In the genomic region with DNA sequence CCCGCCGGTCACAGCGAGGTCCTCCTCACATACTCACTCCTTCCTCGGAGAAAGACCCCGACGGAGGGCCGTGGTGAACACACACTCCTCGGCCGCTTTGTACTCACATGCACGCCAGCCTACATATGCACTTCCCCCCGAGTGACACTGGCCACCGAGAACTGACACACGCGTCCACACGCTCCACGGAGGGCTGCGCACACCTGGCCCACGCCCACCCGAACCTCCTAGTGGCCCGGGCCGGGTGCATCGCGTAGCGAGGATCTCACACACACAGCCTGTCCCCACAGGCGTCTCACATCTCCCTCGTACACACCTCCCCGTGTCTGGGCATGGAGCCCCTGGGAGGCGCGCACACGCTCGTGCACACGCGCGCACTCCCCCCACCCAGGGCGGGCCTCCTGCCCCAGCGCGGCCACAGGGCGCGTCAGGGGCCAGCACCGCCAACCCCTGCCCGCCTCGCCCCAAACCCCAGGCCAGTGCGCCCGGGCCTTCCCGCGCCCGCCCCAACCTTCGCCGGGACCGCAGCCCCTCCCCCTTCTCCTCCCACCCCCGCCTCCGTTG, we compare ENCODE assay signal across 8 cellular contexts. TPM values are rescaled to one million over a fixed set of nuclear protein-coding genes. Genes with fewer than 3 reads are reported as not detected.
DNase-seq lines count a peak whose midpoint lies in the region; ATAC-seq, FAIRE-seq and TF ChIP-seq lines count a peak whose summit lies in the region.

No MANE protein-coding gene starts in this region.

- no peak for TF ChIP-seq POLR2A in HepG2 (IDR thresholded peaks at IDR 0.05; ENCODE audit: insufficient read depth in 1 of 2, low read depth in 2 of 2, low read length in 2 of 2)

- peak overlapping the region; percentile 94 for H2AFZ ChIP-seq in mammary epithelial cell (ENCODE audit: low read depth, low read length)
- no peak overlapping the region for H2AFZ ChIP-seq in HepG2 (ENCODE audit: low read length)

- in situ Hi-C loops in mammary epithelial cell (cut with MboI; ENCODE audit: low sequenced_read_pairs in 2 of 2): no loop called here
- in situ Hi-C loops in HepG2 (cut with HindIII; ENCODE audit: extremely low pct_ligation_motif_present, low pct_unique_long_range_greater_than_20kb): no loop called here

- peak overlapping the region; percentile 81 for H3K4me3 Mint-ChIP-seq in CD8-positive, alpha-beta T cell

- H3K27ac Mint-ChIP-seq in CD8-positive, alpha-beta T cell: no peak overlapping the region

- peaks cover 13% of the 10 kb centered on the region for H3K27me3 ChIP-seq in CD8-positive, alpha-beta T cell (ENCODE audit: insufficient read depth, low read length)
- H3K27me3 ChIP-seq in HUES48 (ENCODE audit: control insufficient read depth, insufficient read depth, low read length) (peaks cover 38% of the 10 kb centered on the region), mammary epithelial cell (ENCODE audit: insufficient read depth, low read length) (peaks cover 46% of the 10 kb centered on the region), HepG2 (ENCODE audit: control insufficient read depth in 1 of 2, insufficient read depth in 2 of 2, low read length in 2 of 2) (peaks cover 4 to 26% of the 10 kb centered on the region in 2 experiments; a peak in 4 of 5 replicates)

- peak overlapping the region; percentile 49 for H3K4me3 ChIP-seq in CD8-positive, alpha-beta T cell (ENCODE audit: low read depth, low read length)
- H3K4me3 ChIP-seq in HUES48 (ENCODE audit: low read depth, low read length): peak overlapping the region; percentile 55
- H3K4me3 ChIP-seq in mammary epithelial cell (replicated peaks in 1 of 3; ENCODE audit: insufficient read depth in 1 of 3, low read depth in 2 of 3, low read length in 3 of 3): peak overlapping the region in 2 of 3 experiments; percentile 32 to 58
- H3K4me3 ChIP-seq in HepG2 (replicated peaks in 1 of 3; ENCODE audit: insufficient read depth in 1 of 3, low read depth in 2 of 3, low read length in 3 of 3): peak overlapping the region in 2 of 3 experiments; percentile 40 to 71; a peak in 3 of 6 replicates

- peaks cover 6% of the 10 kb centered on the region for H3K4me1 ChIP-seq in CD8-positive, alpha-beta T cell (ENCODE audit: insufficient read depth, low read length)
- H3K4me1 ChIP-seq in HUES48 (ENCODE audit: control insufficient read depth, insufficient read depth, low read length): peaks cover 14% of the 10 kb centered on the region
- H3K4me1 ChIP-seq in mammary epithelial cell (ENCODE audit: insufficient read depth, low read length): peaks cover 11% of the 10 kb centered on the region
- H3K4me1 ChIP-seq in HepG2 (ENCODE audit: insufficient read depth, low read length): peaks cover 32% of the 10 kb centered on the region

- ATAC-seq in CD8-positive, alpha-beta T cell: no peak
- ATAC-seq in HepG2: peak; percentile 20

- no peaks in the 10 kb centered on the region for H3K9me3 Mint-ChIP-seq in CD8-positive, alpha-beta T cell

- TF ChIP-seq CTCF in CD8-positive, alpha-beta T cell (IDR thresholded peaks at IDR 0.05): no peak
- no peak for TF ChIP-seq CTCF in mammary epithelial cell (conservative IDR thresholded peaks at IDR 0.05 in 1 of 2, IDR thresholded peaks at IDR 0.05 in 1 of 2; ENCODE audit: extremely low read depth in 1 of 2, insufficient read depth in 1 of 2, low read depth in 1 of 2, low read length in 2 of 2)
- TF ChIP-seq CTCF in HepG2 (CRISPR knock-in tag; IDR thresholded peaks at IDR 0.05): no peak

- no peak for FAIRE-seq in HepG2 (lab: Jason Lieb, UNC)

- no peak for DNase-seq in CD8-positive, alpha-beta T cell
- DNase-seq in mammary epithelial cell: no peak
- no peak for DNase-seq in HepG2 (ENCODE audit: low spot score)
- peak in 23 of 49 donors; percentile 17 to 77 (median 50) for DNase-seq in substantia nigra (lab: John Stamatoyannopoulos, UW)
- no peak for DNase-seq in NCI-H446 treated with DMSO at 0.1 percent for 48 hours (lab: John Stamatoyannopoulos, UW)
- DNase-seq in NCI-H1694 treated with DMSO at 0.1 percent for 48 hours (lab: John Stamatoyannopoulos, UW): no peak
- no peak for DNase-seq in NCI-H1105 treated with DMSO at 0.1 percent for 48 hours (lab: John Stamatoyannopoulos, UW)

- TF ChIP-seq RAD21 in HepG2 (CRISPR knock-in tag; IDR thresholded peaks at IDR 0.05): no peak

- TF ChIP-seq EP300 in HepG2 (IDR thresholded peaks at IDR 0.05; ENCODE audit: low read depth in 2 of 2, low read length in 2 of 2) (no peak), HepG2 (CRISPR knock-in tag; IDR thresholded peaks at IDR 0.05; ENCODE audit: borderline replicate concordance) (no peak)

- H3K79me2 ChIP-seq in mammary epithelial cell (ENCODE audit: insufficient read depth, low read length): no peaks in the 10 kb centered on the region
- H3K79me2 ChIP-seq in HepG2 (ENCODE audit: insufficient read depth, low read length): no peaks in the 10 kb centered on the region

- dilution Hi-C loops in mammary epithelial cell (cut with HindIII; ENCODE audit: low sequenced_read_pairs): loop anchor here (5.0 kb wide), 1 partner anchor 76 kb away; no protein-coding TSS in a partner anchor

- CTCF ChIA-PET in CD8-positive, alpha-beta T cell (lab: Charles Lee): no interaction called here
- CTCF ChIA-PET in mammary epithelial cell (lab: Charles Lee; ENCODE audit: low non-redundant PET) (interaction anchor here (0.6 kb wide), 1 partner anchor 280 kb away, joined by 4 read pairs; no protein-coding TSS in a partner anchor), HepG2 (lab: Yijun Ruan, JAX; ENCODE audit: low intra/inter-chr PET ratio, low total read pairs) (no interaction called here)

- BruUV-seq in mammary epithelial cell (replicated peaks; lab: Mats Ljungman, UMichigan) (no TSS peak), HepG2 (replicated peaks; lab: Mats Ljungman, UMichigan) (no TSS peak)

- H3K4me1 Mint-ChIP-seq in CD8-positive, alpha-beta T cell (ENCODE audit: low read depth): peaks cover 5% of the 10 kb centered on the region

- H3K9ac ChIP-seq in HUES48 (ENCODE audit: low read depth, low read length) (no peak overlapping the region), mammary epithelial cell (ENCODE audit: insufficient read depth, low read length) (no peak overlapping the region), HepG2 (ENCODE audit: insufficient read depth, low read depth, low read length) (no peak overlapping the region)

- H3K36me3 ChIP-seq in CD8-positive, alpha-beta T cell (ENCODE audit: insufficient read depth, low read length): no peaks in the 10 kb centered on the region
- no peaks in the 10 kb centered on the region for H3K36me3 ChIP-seq in HUES48 (ENCODE audit: control insufficient read depth, insufficient read depth, low read length)
- H3K36me3 ChIP-seq in mammary epithelial cell (ENCODE audit: insufficient read depth, low read length): no peaks in the 10 kb centered on the region
- H3K36me3 ChIP-seq in HepG2 (replicated peaks in 1 of 2; ENCODE audit: control insufficient read depth in 1 of 2, insufficient read depth in 2 of 2, low read length in 2 of 2): no peaks in the 10 kb centered on the region

- intact Hi-C loops in CD8-positive, alpha-beta T cell (cut with DNase I, micrococcal nuclease): no loop called here
- intact Hi-C loops in mammary epithelial cell (cut with micrococcal nuclease): no loop called here
- intact Hi-C loops in HepG2 (cut with micrococcal nuclease; ENCODE audit: unreplicated experiment): no loop called here

- peaks cover 29% of the 10 kb centered on the region for H3K27me3 Mint-ChIP-seq in CD8-positive, alpha-beta T cell (ENCODE audit: low read depth)

- 5% methylated on average over 10 of the region's 52 CpGs for WGBS in mammary epithelial cell (ENCODE audit: low coverage, missing lambda C conversion rate)
- 87% methylated on average over 26 of the region's 52 CpGs for WGBS in HepG2 (ENCODE audit: low lambda C conversion rate)

- H3K36me3 Mint-ChIP-seq in CD8-positive, alpha-beta T cell: no peaks in the 10 kb centered on the region

- H3K4me2 ChIP-seq in mammary epithelial cell (ENCODE audit: insufficient read depth, low read depth, low read length) (peak overlapping the region; percentile 98), HepG2 (ENCODE audit: low read depth, low read length) (peak overlapping the region; percentile 72)

- peaks cover 2% of the 10 kb centered on the region for H4K20me1 ChIP-seq in mammary epithelial cell (ENCODE audit: insufficient read depth, low read length)
- H4K20me1 ChIP-seq in HepG2 (ENCODE audit: insufficient read depth, low read length): no peaks in the 10 kb centered on the region

- H3K9me3 ChIP-seq in CD8-positive, alpha-beta T cell (ENCODE audit: low read length): no peaks in the 10 kb centered on the region
- H3K9me3 ChIP-seq in HUES48 (ENCODE audit: control insufficient read depth, insufficient read depth, low read length): no peaks in the 10 kb centered on the region
- H3K9me3 ChIP-seq in mammary epithelial cell (replicated peaks; ENCODE audit: insufficient read depth, low read length): no peaks in the 10 kb centered on the region
- no peaks in the 10 kb centered on the region for H3K9me3 ChIP-seq in HepG2 (ENCODE audit: low read length)

- POLR2A ChIA-PET in CD8-positive, alpha-beta T cell (lab: Charles Lee): no interaction called here
- POLR2A ChIA-PET in HepG2 (lab: Yijun Ruan, JAX): no interaction called here

- H3K27ac ChIP-seq in CD8-positive, alpha-beta T cell (ENCODE audit: low read depth, low read length): no peak overlapping the region
- no peak overlapping the region for H3K27ac ChIP-seq in HUES48 (ENCODE audit: low read depth, low read length)
- H3K27ac ChIP-seq in mammary epithelial cell (ENCODE audit: insufficient read depth, low read depth, low read length): no peak overlapping the region
- no peak overlapping the region for H3K27ac ChIP-seq in HepG2 (ENCODE audit: extremely low read length, insufficient read depth, low read length)
- peak overlapping the region; percentile 70 for H3K27ac ChIP-seq in substantia nigra (ENCODE audit: low read depth, low read length, poor library complexity, severe bottlenecking)

RNA-seq across cellular contexts. Expression of gene C3orf70, which starts 0.4 kb away (rescaled TPM):
- not detected for total RNA-seq in CD8-positive, alpha-beta T cell
- total RNA-seq in mammary epithelial cell (under 1 TPM; under 0.01 to 0.05 TPM), HepG2 (2016; rRNA removed; fragmentation: Illumina TruSeq; extraction: Trizol) (2.4 and 3.4 TPM in 2 replicates)
- polyA plus RNA-seq in mammary epithelial cell (0.01 TPM), HepG2 (2011; rRNA removed) (0.63 and 0.79 TPM in 2 replicates)
- polyA minus RNA-seq in mammary epithelial cell: not detected
- total RNA-seq in HepG2 (2016; cell fraction: cytosol; rRNA removed; fragmentation: Illumina TruSeq; extraction: Trizol; ENCODE audit: low read depth): 0.30 and 0.35 TPM in 2 replicates
- 2.2 and 2.8 TPM in 2 replicates for total RNA-seq in HepG2 (2016; cell fraction: insoluble cytoplasmic fraction; rRNA removed; fragmentation: Illumina TruSeq; extraction: Trizol)
- total RNA-seq in HepG2 (2016; cell fraction: membrane; rRNA removed; fragmentation: Illumina TruSeq; extraction: Trizol): 1.4 and 1.5 TPM in 2 replicates
- 2.1 and 2.3 TPM in 2 replicates for total RNA-seq in HepG2 (2016; cell fraction: nucleus; rRNA removed; fragmentation: Illumina TruSeq; extraction: Trizol)
- polyA plus RNA-seq in HepG2 (2011; cell fraction: cytosol; rRNA removed): 0.55 and 0.58 TPM in 2 replicates
- 0.38 and 0.43 TPM in 2 replicates for polyA plus RNA-seq in HepG2 (2011; cell fraction: nucleus; rRNA removed)
- 0.31 and 0.35 TPM in 2 replicates for polyA plus RNA-seq in HepG2 (2012)
- polyA plus RNA-seq in HepG2 (2016; cell fraction: cytosol; fragmentation: Illumina TruSeq; extraction: Trizol; ENCODE audit: low read depth): 0.15 and 0.18 TPM in 2 replicates
- 2.2 and 2.5 TPM in 2 replicates for polyA plus RNA-seq in HepG2 (2016; cell fraction: insoluble cytoplasmic fraction; fragmentation: Illumina TruSeq; extraction: Trizol; ENCODE audit: low read depth)
- polyA plus RNA-seq in HepG2 (2016; cell fraction: membrane; fragmentation: Illumina TruSeq; extraction: Trizol; ENCODE audit: low read depth): 0.65 and 0.73 TPM in 2 replicates
- 2.1 TPM in 2 replicates for polyA plus RNA-seq in HepG2 (2016; cell fraction: nucleus; fragmentation: Illumina TruSeq; extraction: Trizol; ENCODE audit: insufficient read depth, low read depth)
- polyA minus RNA-seq in HepG2 (2011; rRNA and poly(A)+ RNA removed; ENCODE audit: low replicate concordance): 3.4 TPM in 1 of 2 replicates, not detected in the other
- polyA minus RNA-seq in HepG2 (2011; cell fraction: cytosol; rRNA and poly(A)+ RNA removed): 1.4 and 1.9 TPM in 2 replicates
- 1.0 and 1.2 TPM in 2 replicates for polyA minus RNA-seq in HepG2 (2011; cell fraction: nucleus; rRNA and poly(A)+ RNA removed)
